In genomic region chr21:33441489-33442477, GRCh38 we compare ENCODE assay signal across 8 cellular contexts. TPM values are rescaled to one million over a fixed set of nuclear protein-coding genes. Genes with fewer than 3 reads are reported as not detected.
DNase-seq lines count a peak whose midpoint lies in the region; ATAC-seq and TF ChIP-seq lines count a peak whose summit lies in the region.

No MANE protein-coding gene starts in this region.

- no peaks in the 10 kb centered on the region for H3K4me1 ChIP-seq in fibroblast of lung (ENCODE audit: control insufficient read depth, extremely low read depth, insufficient read depth, low read length)

- H3K4me1 Mint-ChIP-seq in stimulated activated naive CD8-positive, alpha-beta T cell treated with anti-CD3 and anti-CD28 coated beads, Interleukin-15, amount 100 ng/mL, for 72 hours: peaks cover 9% of the 10 kb centered on the region
- peaks cover 46 to 75% of the 10 kb centered on the region in 2 donors for H3K4me1 Mint-ChIP-seq in stimulated activated naive B cell treated with anti-CD40 and anti-IgM and Interleukin-4, amounts not matched to agents 10 μg/mL and 1 μg/mL and 100 μg/mL, for 72 hours

- no peak overlapping the region for H2AFZ ChIP-seq in fibroblast of lung (ENCODE audit: low read length)

- peak; percentile 13 for DNase-seq in stimulated activated naive CD8-positive, alpha-beta T cell treated with anti-CD3 and anti-CD28 coated beads, Interleukin-15, Interleukin-2, amounts not matched to agents 100 U/mL and 50 U/mL, for 24 hours
- no peak for DNase-seq in stimulated activated naive CD8-positive, alpha-beta T cell treated with anti-CD3 and anti-CD28 coated beads, Interleukin-15, amount 100 ng/mL, for 72 hours
- DNase-seq in NCI-H526 treated with DMSO at 0.1 percent for 48 hours (lab: John Stamatoyannopoulos, UW) (peak; percentile 42), fibroblast of lung (ENCODE audit: low read depth in 2 of 2) (peak; percentile 74 to 94)
- peak; percentile 69 for DNase-seq in stimulated activated naive B cell treated with anti-CD40 and anti-IgM and Interleukin-4, amounts not matched to agents 10 μg/mL and 1 μg/mL and 100 μg/mL, for 72 hours
- DNase-seq in activated CD4-positive, CD25-positive, alpha-beta regulatory T cell (lab: John Stamatoyannopoulos, UW): no peak

- no peaks in the 10 kb centered on the region for H3K27me3 ChIP-seq in fibroblast of lung (ENCODE audit: control insufficient read depth, insufficient read depth, low read length)

- no peak for TF ChIP-seq CTCF in fibroblast of lung (conservative IDR thresholded peaks at IDR 0.05 in 1 of 2, IDR thresholded peaks at IDR 0.05 in 1 of 2; ENCODE audit: low read depth in 1 of 2, low read length in 2 of 2)

- peak; percentile 49 for ATAC-seq in stimulated activated naive CD8-positive, alpha-beta T cell treated with anti-CD3 and anti-CD28 coated beads, Interleukin-15, Interleukin-2, amounts not matched to agents 100 U/mL and 50 U/mL, for 24 hours
- ATAC-seq in stimulated activated naive CD8-positive, alpha-beta T cell treated with anti-CD3 and anti-CD28 coated beads, Interleukin-15, amount 100 ng/mL, for 72 hours: no peak
- ATAC-seq in HG02970 (IDR thresholded peaks at IDR 0.05; ENCODE audit: low FRiP score, unreplicated experiment) (peak; percentile 47), HG03469 (IDR thresholded peaks at IDR 0.05; ENCODE audit: unreplicated experiment) (no peak)
- peak; percentile 82 to 85 for ATAC-seq in stimulated activated naive B cell treated with anti-CD40 and anti-IgM and Interleukin-4, amounts not matched to agents 10 μg/mL and 1 μg/mL and 100 μg/mL, for 72 hours (replicated peaks)

- H3K9ac ChIP-seq in fibroblast of lung (ENCODE audit: insufficient read depth, low read length): no peak overlapping the region

- H3K36me3 ChIP-seq in fibroblast of lung (ENCODE audit: control insufficient read depth, insufficient read depth, low read length): peaks cover 2% of the 10 kb centered on the region

- no peak overlapping the region for H3K4me2 ChIP-seq in fibroblast of lung (ENCODE audit: extremely low read depth, insufficient read depth, low read length)

- H3K79me2 ChIP-seq in fibroblast of lung (ENCODE audit: control insufficient read depth, insufficient read depth, low read length): no peaks in the 10 kb centered on the region

- no peak overlapping the region for H3K27ac Mint-ChIP-seq in stimulated activated naive CD8-positive, alpha-beta T cell treated with anti-CD3 and anti-CD28 coated beads, Interleukin-15, amount 100 ng/mL, for 72 hours
- H3K27ac Mint-ChIP-seq in stimulated activated naive B cell treated with anti-CD40 and anti-IgM and Interleukin-4, amounts not matched to agents 10 μg/mL and 1 μg/mL and 100 μg/mL, for 72 hours: peak overlapping the region; percentile 93

- no peak overlapping the region for H3K4me3 ChIP-seq in fibroblast of lung (replicated peaks in 1 of 4; ENCODE audit: control extremely low read depth in 1 of 4, insufficient read depth in 1 of 4, low read depth in 3 of 4, low read length in 4 of 4)

- H4K20me1 ChIP-seq in fibroblast of lung (ENCODE audit: control insufficient read depth, extremely low read depth, insufficient read depth, low read length): no peaks in the 10 kb centered on the region

- no peaks in the 10 kb centered on the region for H3K27me3 Mint-ChIP-seq in stimulated activated naive CD8-positive, alpha-beta T cell treated with anti-CD3 and anti-CD28 coated beads, Interleukin-15, amount 100 ng/mL, for 72 hours
- H3K27me3 Mint-ChIP-seq in stimulated activated naive B cell treated with anti-CD40 and anti-IgM and Interleukin-4, amounts not matched to agents 10 μg/mL and 1 μg/mL and 100 μg/mL, for 72 hours: no peaks in the 10 kb centered on the region

- H3K27ac ChIP-seq in fibroblast of lung (ENCODE audit: insufficient read depth, low read length): peak overlapping the region; percentile 26

- no peak overlapping the region for H3K4me3 Mint-ChIP-seq in stimulated activated naive CD8-positive, alpha-beta T cell treated with anti-CD3 and anti-CD28 coated beads, Interleukin-15, amount 100 ng/mL, for 72 hours
- H3K4me3 Mint-ChIP-seq in stimulated activated naive B cell treated with anti-CD40 and anti-IgM and Interleukin-4, amounts not matched to agents 10 μg/mL and 1 μg/mL and 100 μg/mL, for 72 hours: peak overlapping the region; percentile 11 to 37

- H3K9me3 Mint-ChIP-seq in stimulated activated naive CD8-positive, alpha-beta T cell treated with anti-CD3 and anti-CD28 coated beads, Interleukin-15, amount 100 ng/mL, for 72 hours: no peaks in the 10 kb centered on the region
- H3K9me3 Mint-ChIP-seq in stimulated activated naive B cell treated with anti-CD40 and anti-IgM and Interleukin-4, amounts not matched to agents 10 μg/mL and 1 μg/mL and 100 μg/mL, for 72 hours: no peaks in the 10 kb centered on the region

- peaks cover 16 to 34% of the 10 kb centered on the region in 2 donors for H3K36me3 Mint-ChIP-seq in stimulated activated naive B cell treated with anti-CD40 and anti-IgM and Interleukin-4, amounts not matched to agents 10 μg/mL and 1 μg/mL and 100 μg/mL, for 72 hours

- H3K9me3 ChIP-seq in fibroblast of lung (ENCODE audit: control insufficient read depth, insufficient read depth, low read depth, low read length): no peaks in the 10 kb centered on the region

RNA-seq across cellular contexts. Expression of gene TMEM50B, which starts 38.0 kb away (rescaled TPM):
- total RNA-seq in fibroblast of lung: 24.4 and 28.4 TPM in 2 replicates
- 45.5 and 60.8 TPM in 2 replicates for polyA plus RNA-seq in fibroblast of lung
- 25.8 and 30.4 TPM in 2 replicates for polyA plus RNA-seq in fibroblast of lung (2012)
- polyA minus RNA-seq in fibroblast of lung (ENCODE audit: low replicate concordance): 4.2 and 15.7 TPM in 2 replicates

RNA-seq across cellular contexts. Expression of gene IFNGR2, which starts 38.6 kb away (rescaled TPM):
- 36.5 and 50.7 TPM in 2 replicates for total RNA-seq in fibroblast of lung
- 57.6 and 67.3 TPM in 2 replicates for polyA plus RNA-seq in fibroblast of lung
- polyA plus RNA-seq in fibroblast of lung (2012): 31.5 and 46.7 TPM in 2 replicates
- polyA minus RNA-seq in fibroblast of lung (ENCODE audit: low replicate concordance): 28.7 and 53.1 TPM in 2 replicates

RNA-seq across cellular contexts. Expression of gene DNAJC28, which starts 49.7 kb away (rescaled TPM):
- total RNA-seq in fibroblast of lung: 2.1 and 2.3 TPM in 2 replicates
- polyA plus RNA-seq in fibroblast of lung: 1.7 and 2.1 TPM in 2 replicates
- polyA plus RNA-seq in fibroblast of lung (2012): 1.0 TPM in 2 replicates
- not detected in 2 replicates for polyA minus RNA-seq in fibroblast of lung (ENCODE audit: low replicate concordance)

Comparison
In these comparisons a context has a peak if more than half of its experiments do, and no peak if none do; other contexts are left out.
1. ATAC-seq: peak in stimulated activated naive CD8-positive, alpha-beta T cell treated with anti-CD3 and anti-CD28 coated beads, Interleukin-15, Interleukin-2, amounts not matched to agents 100 U/mL and 50 U/mL, for 24 hours (single experiment), HG02970 (single experiment) and stimulated activated naive B cell treated with anti-CD40 and anti-IgM and Interleukin-4, amounts not matched to agents 10 μg/mL and 1 μg/mL and 100 μg/mL, for 72 hours (2 of 2); none in stimulated activated naive CD8-positive, alpha-beta T cell treated with anti-CD3 and anti-CD28 coated beads, Interleukin-15, amount 100 ng/mL, for 72 hours (single experiment) and HG03469 (single experiment).
2. DNase-seq: peak in stimulated activated naive CD8-positive, alpha-beta T cell treated with anti-CD3 and anti-CD28 coated beads, Interleukin-15, Interleukin-2, amounts not matched to agents 100 U/mL and 50 U/mL, for 24 hours (single experiment), NCI-H526 treated with DMSO at 0.1 percent for 48 hours (single experiment), fibroblast of lung (2 of 2) and stimulated activated naive B cell treated with anti-CD40 and anti-IgM and Interleukin-4, amounts not matched to agents 10 μg/mL and 1 μg/mL and 100 μg/mL, for 72 hours (single experiment); none in stimulated activated naive CD8-positive, alpha-beta T cell treated with anti-CD3 and anti-CD28 coated beads, Interleukin-15, amount 100 ng/mL, for 72 hours (0 of 2) and activated CD4-positive, CD25-positive, alpha-beta regulatory T cell (0 of 4).
3. H3K4me3 Mint-ChIP-seq: peak in stimulated activated naive B cell treated with anti-CD40 and anti-IgM and Interleukin-4, amounts not matched to agents 10 μg/mL and 1 μg/mL and 100 μg/mL, for 72 hours (2 of 2); none in stimulated activated naive CD8-positive, alpha-beta T cell treated with anti-CD3 and anti-CD28 coated beads, Interleukin-15, amount 100 ng/mL, for 72 hours (0 of 2).